ENCODE assay signal across 12 cellular contexts in the genomic region with DNA sequence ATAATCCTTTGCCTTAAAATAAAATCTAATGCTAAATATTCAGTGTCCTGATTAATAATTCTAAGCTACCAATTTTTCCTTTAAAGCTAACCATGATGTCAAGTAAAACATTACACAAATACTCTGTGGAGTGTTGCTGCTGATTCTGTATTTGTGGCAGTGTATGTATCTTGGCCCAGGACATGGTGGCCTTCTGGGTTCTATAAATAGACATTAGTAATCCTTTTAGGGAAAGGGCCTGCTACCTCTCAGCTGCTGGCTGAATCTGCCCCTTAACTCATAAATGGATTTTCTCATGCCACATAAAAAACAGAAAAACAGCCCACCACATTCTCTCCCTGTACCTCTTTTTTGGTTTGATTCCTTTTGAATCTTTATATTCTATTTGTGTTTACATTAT. TPM values are rescaled to one million over a fixed set of nuclear protein-coding genes. Genes with fewer than 3 reads are reported as not detected.
DNase-seq lines count a peak whose midpoint lies in the region; ATAC-seq and TF ChIP-seq lines count a peak whose summit lies in the region.
"Had no signal": no experiment of that assay in that cellular context is flagged by ENCODE, and none has a peak within 500 bp of the region (broad histone marks: within the 10 kb centered on the region; RNA-seq: fewer than 3 reads in every experiment).

No MANE protein-coding gene starts in this region.

- H3K36me3 ChIP-seq in ascending aorta: no peaks in the 10 kb centered on the region
- H3K36me3 ChIP-seq in stomach smooth muscle (ENCODE audit: control insufficient read depth in 2 of 2, insufficient read depth in 2 of 2, low read length in 2 of 2): no peaks in the 10 kb centered on the region
- no peaks in the 10 kb centered on the region for H3K36me3 ChIP-seq in mesendoderm (ENCODE audit: control insufficient read depth, insufficient read depth, low read length)

- H3K4me3 ChIP-seq in ascending aorta (no peak overlapping the region), stomach smooth muscle (ENCODE audit: low read length in 2 of 2) (peak overlapping the region; percentile 4 to 12), mesendoderm (ENCODE audit: low read length) (no peak overlapping the region)

- H3K27ac ChIP-seq in ascending aorta: peak overlapping the region; percentile 79 to 83
- H3K27ac ChIP-seq in stomach smooth muscle (ENCODE audit: low read length): peak overlapping the region; percentile 75
- no peak overlapping the region for H3K27ac ChIP-seq in mesendoderm (ENCODE audit: low read depth, low read length)

- no peak overlapping the region for H2BK15ac ChIP-seq in mesendoderm (replicated peaks; ENCODE audit: low read depth)

- no peak for TF ChIP-seq CTCF in ascending aorta (IDR thresholded peaks at IDR 0.05)

- intact Hi-C loops in ascending aorta (cut with DNase I): loop anchor here (10.0 kb wide), 2 partner anchors 160 kb away; a partner anchor contains a TSS

- no peak overlapping the region for H2AK5ac ChIP-seq in mesendoderm (ENCODE audit: low read length)

- H2BK120ac ChIP-seq in mesendoderm (ENCODE audit: low read depth, low read length): no peak overlapping the region

- H3K9me3 ChIP-seq in ascending aorta (no peaks in the 10 kb centered on the region), stomach smooth muscle (ENCODE audit: control insufficient read depth in 2 of 2, low read length in 2 of 2) (no peaks in the 10 kb centered on the region)

- no peaks in the 10 kb centered on the region for H3K79me2 ChIP-seq in mesendoderm (ENCODE audit: control insufficient read depth, insufficient read depth, low read length)

- H3K4me1 ChIP-seq in ascending aorta (no peaks in the 10 kb centered on the region), stomach smooth muscle (ENCODE audit: control insufficient read depth, insufficient read depth, low read length) (no peaks in the 10 kb centered on the region), mesendoderm (ENCODE audit: control insufficient read depth, low read depth, low read length) (no peaks in the 10 kb centered on the region)

- H3K4me2 ChIP-seq in mesendoderm (ENCODE audit: low read length): no peak overlapping the region

- H3K9ac ChIP-seq in stomach smooth muscle (ENCODE audit: low read length in 2 of 2): peak overlapping the region in 1 of 2 donors; percentile 47
- no peak overlapping the region for H3K9ac ChIP-seq in mesendoderm (ENCODE audit: low read length)

- H2BK5ac ChIP-seq in mesendoderm (ENCODE audit: low read length): no peak overlapping the region

- no peak overlapping the region for H4K8ac ChIP-seq in mesendoderm (ENCODE audit: low read depth, low read length)

- no peaks in the 10 kb centered on the region for H3K27me3 ChIP-seq in ascending aorta
- peaks cover 0 to 2% of the 10 kb centered on the region in 2 donors for H3K27me3 ChIP-seq in stomach smooth muscle (ENCODE audit: control insufficient read depth in 1 of 2, insufficient read depth in 2 of 2, low read length in 2 of 2)
- peaks cover 2% of the 10 kb centered on the region for H3K27me3 ChIP-seq in mesendoderm (ENCODE audit: insufficient read depth, low read length, poor library complexity)

- H3K56ac ChIP-seq in mesendoderm (ENCODE audit: low read length): no peak overlapping the region

- no peak overlapping the region for H3K4ac ChIP-seq in mesendoderm (ENCODE audit: low read depth, low read length)

- no peak overlapping the region for H4K5ac ChIP-seq in mesendoderm (ENCODE audit: low read length)

- H3K79me1 ChIP-seq in mesendoderm (ENCODE audit: low read length): no peaks in the 10 kb centered on the region

- DNase-seq in NCI-H2029 (lab: John Stamatoyannopoulos, UW) (peak; percentile 2), NCI-H2029 treated with DMSO at 0.1 percent for 48 hours (lab: John Stamatoyannopoulos, UW) (no peak), ascending aorta (ENCODE audit: low spot score in 2 of 2) (no peak), hepatic stellate cell (ENCODE audit: low spot score) (peak; percentile 11), LoVo (ENCODE audit: low spot score) (no peak), mesendoderm (no peak)
- DNase-seq: activated CD8-positive, alpha-beta memory T cell treated with anti-CD3 and anti-CD28 coated beads for 24 hours; dorsolateral prefrontal cortex; NCI-H2107 had no signal

- no peak for ATAC-seq in GM21786 (IDR thresholded peaks at IDR 0.05; ENCODE audit: unreplicated experiment)
- ATAC-seq: Panc1 had no signal

- H3K18ac ChIP-seq in mesendoderm (ENCODE audit: low read length): no peak overlapping the region

- no peak overlapping the region for H3K23ac ChIP-seq in mesendoderm (ENCODE audit: low read length)

RNA-seq across cellular contexts. Expression of a gene that starts 1.2 kb away (rescaled TPM):
- total RNA-seq in ascending aorta: 0.53 TPM
- polyA plus RNA-seq in mesendoderm (2013, experiment 1 of 2): 0.88 TPM
- 0.91 TPM for polyA plus RNA-seq in mesendoderm (2013, experiment 2 of 2)

Comparison
In these comparisons a context has a peak if more than half of its experiments do, and no peak if none do; other contexts are left out.
1. DNase-seq: peak in NCI-H2029 (single experiment) and hepatic stellate cell (single experiment); none in NCI-H2029 treated with DMSO at 0.1 percent for 48 hours (single experiment), ascending aorta (0 of 2), LoVo (single experiment) and mesendoderm (single experiment).
2. H3K4me3 ChIP-seq: peak in stomach smooth muscle (2 of 2); none in ascending aorta (0 of 2) and mesendoderm (single experiment).